Comparison of ENCODE assay signal across 14 cellular contexts in the genomic region with DNA sequence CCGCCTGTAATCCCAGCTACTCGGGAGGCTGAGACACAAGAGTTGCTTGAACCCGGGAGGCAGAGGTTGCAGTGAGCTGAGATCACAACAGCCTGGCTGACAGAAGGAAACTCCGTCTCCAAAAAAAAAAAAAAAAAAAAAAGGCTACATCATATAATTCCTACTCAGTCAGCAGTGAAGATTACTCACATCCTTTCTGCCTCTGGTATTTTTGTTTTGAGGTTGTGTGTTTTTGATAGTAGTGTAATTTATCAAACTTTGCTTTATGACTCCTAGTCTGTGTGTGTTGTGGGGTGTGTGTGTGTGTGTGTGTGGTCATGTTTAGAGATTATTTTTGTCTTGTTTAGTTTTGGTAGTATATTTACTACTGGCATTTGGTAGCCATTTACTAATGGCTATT. TPM values are rescaled to one million over a fixed set of nuclear protein-coding genes. Genes with fewer than 3 reads are reported as not detected.
DNase-seq lines count a peak whose midpoint lies in the region; ATAC-seq, FAIRE-seq and TF ChIP-seq lines count a peak whose summit lies in the region.
"Had no signal": no experiment of that assay in that cellular context is flagged by ENCODE, and none has a peak within 500 bp of the region (broad histone marks: within the 10 kb centered on the region; RNA-seq: fewer than 3 reads in every experiment).

No MANE protein-coding gene starts in this region.

- intact Hi-C loops in left cardiac atrium (cut with DNase I) = no loop called here
- intact Hi-C loops in pancreas (cut with DNase I) = no loop called here

- DNase-seq in AG04449 (ENCODE audit: low read depth, low spot score) = peak; percentile 16
- peak; percentile 83 for DNase-seq in HCEC 1CT
- DNase-seq in amniotic stem cell (lab: John Stamatoyannopoulos, UW) = peak; percentile 13
- peak; percentile 65 for DNase-seq in foreskin melanocyte
- no peak for DNase-seq in stimulated activated CD4-positive, alpha-beta T cell treated with anti-CD3 and anti-CD28 coated beads, Interleukin-2, amount 100 ng/mL, for 24 hours
- DNase-seq in left cardiac atrium = no peak
- DNase-seq in pancreas = no peak
- DNase-seq in BE2C = no peak
- DNase-seq: NCI-H69, occipital lobe, SIG-M5 had no signal

- H3K36me3 ChIP-seq in pancreas (no peaks in the 10 kb centered on the region), BE2C (no peaks in the 10 kb centered on the region)

- CTCF ChIA-PET in AG04449 (lab: Yijun Ruan, JAX) = interaction anchor here (1.3 kb wide), 1 partner anchor 205 kb away, joined by 3 read pairs; no protein-coding TSS in a partner anchor

- TF ChIP-seq CTCF in AG04449 (IDR thresholded peaks at IDR 0.05; ENCODE audit: insufficient read depth, low read length, missing control alignments) (no peak), pancreas (IDR thresholded peaks at IDR 0.05) (no peak), BE2C (IDR thresholded peaks at IDR 0.05; ENCODE audit: low read depth, low read length) (no peak)

- FAIRE-seq in pancreas (lab: Jason Lieb, UNC) = no peak
- FAIRE-seq: GM18507 had no signal

- no peak overlapping the region for H3K27ac ChIP-seq in pancreas

- ATAC-seq in left cardiac atrium = no peak
- no peak for ATAC-seq in pancreas
- ATAC-seq: HCT116 had no signal

- POLR2A ChIA-PET in AG04449 (lab: Yijun Ruan, JAX) = no interaction called here

- no peaks in the 10 kb centered on the region for H3K9me3 ChIP-seq in pancreas
- no peaks in the 10 kb centered on the region for H3K9me3 ChIP-seq in BE2C

- no peaks in the 10 kb centered on the region for H3K4me1 ChIP-seq in pancreas
- no peaks in the 10 kb centered on the region for H3K4me1 ChIP-seq in BE2C

- H3K4me3 ChIP-seq in AG04449 (ENCODE audit: low read depth, low read length) (no peak overlapping the region), pancreas (no peak overlapping the region), BE2C (ENCODE audit: low read depth, low read length) (no peak overlapping the region)

- H3K27me3 ChIP-seq in pancreas = no peaks in the 10 kb centered on the region
- no peaks in the 10 kb centered on the region for H3K27me3 ChIP-seq in BE2C

- 72 to 88% methylated on average over 4 of the region's 4 CpGs for WGBS in pancreas, 2 donors

RNA-seq across cellular contexts. Expression of a gene that starts 29.8 kb away (rescaled TPM):
- under 1 TPM; 0.29 to 0.80 TPM for total RNA-seq in left cardiac atrium
- under 1 TPM in 4 of 6 donors, not detected in 2; 0.12 to 0.90 (median 0.47) TPM for total RNA-seq in pancreas
- not detected for polyA plus RNA-seq in pancreas
- polyA plus RNA-seq in BE2C (2012; ENCODE audit: insufficient read depth, insufficient read length, low read depth) = 1.3 TPM
- polyA plus RNA-seq: IgD-negative memory B cell had no signal

RNA-seq across cellular contexts. Expression of a gene that starts 50.0 kb away (rescaled TPM):
- total RNA-seq in left cardiac atrium (10 to 100 TPM; 18.8 to 23.8 TPM), pancreas (10 to 100 TPM in 2 of 6 donors, 1 to 10 TPM in 4; 8.2 to 19.7 (median 9.5) TPM)
- 1 to 10 TPM; 4.6 to 7.3 TPM for polyA plus RNA-seq in pancreas
- polyA plus RNA-seq in BE2C (2012; ENCODE audit: insufficient read depth, insufficient read length, low read depth) = 23.1 TPM

Comparison
In these comparisons a context has a peak if more than half of its experiments do, and no peak if none do; other contexts are left out.
1. DNase-seq: peak in AG04449 (single experiment), HCEC 1CT (single experiment), amniotic stem cell (single experiment) and foreskin melanocyte (single experiment); none in stimulated activated CD4-positive, alpha-beta T cell treated with anti-CD3 and anti-CD28 coated beads, Interleukin-2, amount 100 ng/mL, for 24 hours (0 of 2), left cardiac atrium (single experiment), pancreas (0 of 6) and BE2C (single experiment).